Comparison of ENCODE assay signal across 9 cellular contexts in genomic region chr22:19522881-19523239, GRCh38. TPM values are rescaled to one million over a fixed set of nuclear protein-coding genes. Genes with fewer than 3 reads are reported as not detected.
DNase-seq lines count a peak whose midpoint lies in the region; ATAC-seq and TF ChIP-seq lines count a peak whose summit lies in the region.
"Had no signal": no experiment of that assay in that cellular context is flagged by ENCODE, and none has a peak within 500 bp of the region (broad histone marks: within the 10 kb centered on the region; RNA-seq: fewer than 3 reads in every experiment).

No MANE protein-coding gene starts in this region.

- TF ChIP-seq POLR2A in prostate gland (IDR thresholded peaks at IDR 0.05): no peak

- H3K79me2 ChIP-seq in GM23248 (ENCODE audit: insufficient read depth): no peaks in the 10 kb centered on the region

- H3K9me3 ChIP-seq in GM23248 (ENCODE audit: low read depth) (no peaks in the 10 kb centered on the region), Panc1 (ENCODE audit: control insufficient read depth, insufficient read depth, low read depth, low read length) (no peaks in the 10 kb centered on the region), prostate gland (no peaks in the 10 kb centered on the region)

- H3K4me1 ChIP-seq in GM23248 (ENCODE audit: insufficient read depth): no peaks in the 10 kb centered on the region
- no peaks in the 10 kb centered on the region for H3K4me1 ChIP-seq in Panc1 (ENCODE audit: control insufficient read depth, insufficient read depth, low read length)
- no peaks in the 10 kb centered on the region for H3K4me1 ChIP-seq in prostate gland (replicated peaks)

- H3K4me3 ChIP-seq in GM23248 (peak overlapping the region; percentile 46; the same call in 1 of the 2 replicates), Panc1 (ENCODE audit: low read depth in 2 of 2, low read length in 2 of 2) (no peak overlapping the region; a peak in 2 of 4 replicates), fibroblast of pulmonary artery (replicated peaks; ENCODE audit: low read depth, low read length) (peak overlapping the region; percentile 35), prostate gland (peak overlapping the region; percentile 15 to 24)

- CTCF ChIA-PET in Panc1 (lab: Charles Lee): no interaction called here

- no peak overlapping the region for H3K9ac ChIP-seq in GM23248

- peak; percentile 38; the same call in 1 of the 2 replicates for ATAC-seq in Panc1
- no peak for ATAC-seq in HG03442 (IDR thresholded peaks at IDR 0.05; ENCODE audit: unreplicated experiment)

- in situ Hi-C loops in GM23248 (cut with MboI): no loop called here
- in situ Hi-C loops in Panc1 (cut with HindIII; ENCODE audit: low pct_unique_long_range_greater_than_20kb, low sequenced_read_pairs): no loop called here

- H3K9me2 ChIP-seq in GM23248 (ENCODE audit: insufficient read depth): no peaks in the 10 kb centered on the region

- peak overlapping the region; percentile 66; the same call in 1 of the 2 replicates for H2AFZ ChIP-seq in GM23248

- WGBS in GM23248 (ENCODE audit: low coverage in 1 of 2, low lambda C conversion rate in 2 of 2, missing lambda C conversion rate in 2 of 2), 2 experiments: 26 to 30% methylated on average over 9 of the region's 9 CpGs
- 61% methylated on average over 4 of the region's 9 CpGs for WGBS in prostate gland

- POLR2A ChIA-PET in Panc1 (lab: Charles Lee): no interaction called here

- no peaks in the 10 kb centered on the region for H3F3A ChIP-seq in GM23248 (ENCODE audit: insufficient read depth)

- intact Hi-C loops in Panc1 (cut with micrococcal nuclease; ENCODE audit: unreplicated experiment) (loop anchor here (10.0 kb wide), 1 partner anchor 102 kb away; no protein-coding TSS in a partner anchor), prostate gland (cut with DNase I) (no loop called here)

- H3K36me3 ChIP-seq in GM23248 (ENCODE audit: low read depth) (no peaks in the 10 kb centered on the region), Panc1 (ENCODE audit: control insufficient read depth, insufficient read depth, low read length) (no peaks in the 10 kb centered on the region), prostate gland (no peaks in the 10 kb centered on the region)

- TF ChIP-seq CTCF in Panc1 (IDR thresholded peaks at IDR 0.05) (no peak), fibroblast of pulmonary artery (IDR thresholded peaks at IDR 0.05; ENCODE audit: low read length, missing control alignments) (no peak), prostate gland (IDR thresholded peaks at IDR 0.05) (no peak)

- H3K4me2 ChIP-seq in GM23248 (ENCODE audit: unreplicated experiment): no peak overlapping the region

- H3K27me3 ChIP-seq in GM23248 (replicated peaks; ENCODE audit: insufficient read depth) (0 out of 2 replicates have a peak, but pooled peaks cover 5% of the 10 kb centered on the region), Panc1 (ENCODE audit: control insufficient read depth, insufficient read depth, low read length) (no peaks in the 10 kb centered on the region), prostate gland (replicated peaks; ENCODE audit: insufficient read depth) (peaks cover 8% of the 10 kb centered on the region)

- H4K20me1 ChIP-seq in GM23248 (ENCODE audit: insufficient read depth): no peaks in the 10 kb centered on the region

- H3K27ac ChIP-seq in GM23248 (no peak overlapping the region), Panc1 (ENCODE audit: low read length) (no peak overlapping the region), prostate gland (no peak overlapping the region)

- no TSS peak for BruUV-seq in Panc1 (replicated peaks; lab: Mats Ljungman, UMichigan)

- DNase-seq in GM23248 (no peak), Panc1 (ENCODE audit: low read depth, low spot score) (no peak), fibroblast of pulmonary artery (ENCODE audit: low read depth) (no peak), prostate gland (ENCODE audit: low spot score) (no peak), hippocampal formation (lab: John Stamatoyannopoulos, UW) (no peak), nucleus accumbens (lab: John Stamatoyannopoulos, UW) (no peak), globus pallidus (ENCODE audit: low spot score) (no peak)
- DNase-seq: NCI-H187 treated with DMSO at 0.1 percent for 48 hours had no signal

RNA-seq across cellular contexts. Expression of gene CLDN5, which starts 1.4 kb away (rescaled TPM):
- total RNA-seq in GM23248 (2014; rRNA removed; shearing (Covaris generic)): not detected in 2 replicates
- not detected in 2 replicates for polyA plus RNA-seq in GM23248 (2016; fragmentation: Nextera tagmentation; extraction: Ambion mirVana)
- total RNA-seq in Panc1 (2021; ENCODE audit: unreplicated experiment) (0.18 TPM), prostate gland (10 to 100 TPM; 31.9 to 46.9 TPM)
- not detected for polyA plus RNA-seq in Panc1 (2012; ENCODE audit: insufficient read length)

RNA-seq across cellular contexts. Expression of gene CDC45, which starts 43.1 kb away (rescaled TPM):
- 9.5 TPM in 2 replicates for total RNA-seq in GM23248 (2014; rRNA removed; shearing (Covaris generic))
- 10.1 and 10.6 TPM in 2 replicates for polyA plus RNA-seq in GM23248 (2016; fragmentation: Nextera tagmentation; extraction: Ambion mirVana)
- total RNA-seq in Panc1 (2021; ENCODE audit: unreplicated experiment): 26.1 TPM
- 16.0 TPM for polyA plus RNA-seq in Panc1 (2012; ENCODE audit: insufficient read length)
- 10 to 100 TPM in 1 of 2 donors, 1 to 10 TPM in 1; 2.0 to 11.5 TPM for total RNA-seq in prostate gland

RNA-seq across cellular contexts. Expression of gene UFD1, which starts 43.9 kb away (rescaled TPM):
- total RNA-seq in GM23248 (2014; rRNA removed; shearing (Covaris generic)): 55.2 and 61.2 TPM in 2 replicates
- polyA plus RNA-seq in GM23248 (2016; fragmentation: Nextera tagmentation; extraction: Ambion mirVana): 113 and 117 TPM in 2 replicates
- total RNA-seq in Panc1 (2021; ENCODE audit: unreplicated experiment): 82.8 TPM
- polyA plus RNA-seq in Panc1 (2012; ENCODE audit: insufficient read length): 124 TPM
- total RNA-seq in prostate gland: 10 to 100 TPM; 29.9 to 38.2 TPM

Comparison
In these comparisons a context has a peak if more than half of its experiments do, and no peak if none do; other contexts are left out.
1. H3K4me3 ChIP-seq: peak in GM23248 (single experiment), fibroblast of pulmonary artery (single experiment) and prostate gland (2 of 2); none in Panc1 (0 of 2).
2. RNA of gene CLDN5, which starts 1.4 kb away (total RNA-seq): 31.9 to 46.9 TPM in prostate gland; 0.18 TPM in Panc1 (single experiment) and not detected in GM23248; every median in the first group is over 10 times any median in the second.